30 cellular contexts compared by ENCODE assay signal in genomic region chr9:99078731-99079130, GRCh38.
"Had no signal": no experiment of that assay in that cellular context is flagged by ENCODE, and none has a peak within 500 bp of the region (broad histone marks: within the 10 kb centered on the region; RNA-seq: fewer than 3 reads in every experiment).

No MANE protein-coding gene starts in this region.

- H3K36me3 Mint-ChIP-seq: activated CD4-positive, alpha-beta memory T cell treated with anti-CD3 and anti-CD28 coated beads for 36 hours; neural progenitor cell had no signal

- H3K4me3 Mint-ChIP-seq: activated CD4-positive, alpha-beta memory T cell treated with anti-CD3 and anti-CD28 coated beads for 36 hours; activated T-helper 1 cell treated with anti-CD3 and anti-CD28 coated beads, Interleukin-12 subunit alpha, Interleukin-12 subunit beta, Interleukin-2, Interleukin-4 antibody, amounts not matched to agents 30 ng/mL and 10 ng/mL and 1 ng/mL, durations not matched to agents 14 hours and 24 hours and 36 hours; endodermal cell; naive thymus-derived CD4-positive, alpha-beta T cell; neural progenitor cell had no signal

- H3K27ac Mint-ChIP-seq: activated CD4-positive, alpha-beta memory T cell treated with anti-CD3 and anti-CD28 coated beads for 36 hours; activated T-helper 1 cell treated with anti-CD3 and anti-CD28 coated beads, Interleukin-12 subunit alpha, Interleukin-12 subunit beta, Interleukin-2, Interleukin-4 antibody, amounts not matched to agents 30 ng/mL and 10 ng/mL and 1 ng/mL, durations not matched to agents 14 hours and 24 hours and 36 hours; endodermal cell; neural progenitor cell had no signal

- H3K4me2 ChIP-seq: neural progenitor cell had no signal

- DNase-seq: activated CD4-positive, alpha-beta memory T cell treated with anti-CD3 and anti-CD28 coated beads for 36 hours; activated CD4-positive, alpha-beta T cell treated with anti-CD3 and anti-CD28 coated beads for 4 hours; activated CD8-positive, alpha-beta memory T cell treated with anti-CD3 and anti-CD28 coated beads, Interleukin-2, amount 50 U/mL, for 4 hours; activated gamma-delta T cell; activated naive CD4-positive, alpha-beta T cell treated with anti-CD3 and anti-CD28 coated beads, Interleukin-2, amount 50 U/mL, for 16 hours; activated T-cell treated with anti-CD3 and anti-CD28 coated beads, Interleukin-2, amount 50 U/mL, for 1 hour; amygdala; caudate nucleus; cortex of kidney; endodermal cell; foreskin keratinocyte; heart left ventricle; hypothalamus; left ventricle myocardium inferior; naive thymus-derived CD4-positive, alpha-beta T cell; occipital lobe; stimulated activated CD4-positive, alpha-beta T cell treated with anti-CD3 and anti-CD28 coated beads, Interleukin-15, amount 100 ng/mL, for 24 hours; stimulated activated CD4-positive, alpha-beta T cell treated with anti-CD3 and anti-CD28 coated beads, Interleukin-2, amount 100 ng/mL, for 24 hours; stimulated activated naive CD4-positive, alpha-beta T cell; T-helper 9 cell; tibial artery had no signal

- H3K27ac ChIP-seq: esophagus muscularis mucosa, foreskin keratinocyte, heart left ventricle, left ventricle myocardium inferior, neural progenitor cell, right atrium auricular region, suprapubic skin, tibial artery, VCaP had no signal

- H2AFZ ChIP-seq: neural progenitor cell had no signal

- H3K4me1 ChIP-seq: foreskin keratinocyte, neural progenitor cell had no signal

- H3K9ac ChIP-seq: neural progenitor cell had no signal

- H3K9me3 ChIP-seq: esophagus muscularis mucosa, heart left ventricle, left ventricle myocardium inferior, right atrium auricular region, suprapubic skin, tibial artery had no signal

- H3K27me3 Mint-ChIP-seq: activated CD4-positive, alpha-beta memory T cell treated with anti-CD3 and anti-CD28 coated beads for 36 hours had no signal

- H3K4me3 ChIP-seq: esophagus muscularis mucosa, heart left ventricle, left ventricle myocardium inferior, lung, neural progenitor cell, right atrium auricular region, suprapubic skin, tibial artery had no signal

- H3K36me3 ChIP-seq: esophagus muscularis mucosa, heart left ventricle, left ventricle myocardium inferior, neural progenitor cell, right atrium auricular region, suprapubic skin, tibial artery had no signal

- H3K27me3 ChIP-seq: esophagus muscularis mucosa, heart left ventricle, neural progenitor cell, right atrium auricular region, suprapubic skin, tibial artery had no signal

- FAIRE-seq: islet of Langerhans, TTC549 had no signal

- ATAC-seq: heart left ventricle; naive thymus-derived CD4-positive, alpha-beta T cell had no signal

- H3K9me3 Mint-ChIP-seq: activated CD4-positive, alpha-beta memory T cell treated with anti-CD3 and anti-CD28 coated beads for 36 hours; activated T-helper 1 cell treated with anti-CD3 and anti-CD28 coated beads, Interleukin-12 subunit alpha, Interleukin-12 subunit beta, Interleukin-2, Interleukin-4 antibody, amounts not matched to agents 30 ng/mL and 10 ng/mL and 1 ng/mL, durations not matched to agents 14 hours and 24 hours and 36 hours; neural progenitor cell had no signal
